ENCODE assay signal across 1 cellular context in the genomic region with DNA sequence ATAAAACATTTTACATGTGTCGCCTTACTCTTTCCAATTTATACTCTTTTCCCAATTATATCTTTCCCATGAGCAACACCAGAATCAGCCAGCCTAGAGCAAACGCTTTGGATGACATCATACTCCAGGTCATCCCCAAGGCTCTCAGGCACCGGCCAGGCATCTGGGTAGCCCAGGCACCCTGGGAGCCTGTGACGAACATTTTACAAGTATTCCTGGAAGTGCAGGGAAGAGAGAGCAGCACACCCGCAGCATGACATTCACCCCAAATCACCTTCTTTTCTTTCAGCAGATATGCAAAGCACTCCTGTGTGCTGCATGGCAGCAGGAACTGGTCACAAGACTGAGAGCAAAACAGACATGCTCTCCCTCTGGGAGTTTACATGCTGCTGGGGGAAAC.
TF ChIP-seq lines count a peak whose summit lies in the region.

No MANE protein-coding gene starts in this region.

TF ChIP-seq in SK-N-SH, 30 proteins besides CTCF, POLR2A, EP300 and RAD21:
- no peak for TF ChIP-seq SIN3A (IDR thresholded peaks at IDR 0.05; ENCODE audit: borderline replicate concordance, low read depth, low read length)
- TF ChIP-seq JUND (IDR thresholded peaks at IDR 0.05), result no peak
- no peak for TF ChIP-seq TCF12 (IDR thresholded peaks at IDR 0.05)
- TF ChIP-seq, protein P1, sequence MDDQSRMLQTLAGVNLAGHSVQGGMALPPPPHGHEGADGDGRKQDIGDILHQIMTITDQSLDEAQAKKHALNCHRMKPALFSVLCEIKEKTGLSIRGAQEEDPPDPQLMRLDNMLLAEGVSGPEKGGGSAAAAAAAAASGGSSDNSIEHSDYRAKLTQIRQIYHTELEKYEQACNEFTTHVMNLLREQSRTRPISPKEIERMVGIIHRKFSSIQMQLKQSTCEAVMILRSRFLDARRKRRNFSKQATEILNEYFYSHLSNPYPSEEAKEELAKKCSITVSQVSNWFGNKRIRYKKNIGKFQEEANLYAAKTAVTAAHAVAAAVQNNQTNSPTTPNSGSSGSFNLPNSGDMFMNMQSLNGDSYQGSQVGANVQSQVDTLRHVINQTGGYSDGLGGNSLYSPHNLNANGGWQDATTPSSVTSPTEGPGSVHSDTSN (IDR thresholded peaks at IDR 0.05), result no peak
- TF ChIP-seq NFIC (IDR thresholded peaks at IDR 0.05; ENCODE audit: borderline replicate concordance), result no peak
- no peak for TF ChIP-seq TAF1 (IDR thresholded peaks at IDR 0.05; ENCODE audit: borderline replicate concordance, low read depth, low read length)
- TF ChIP-seq RFX5 (IDR thresholded peaks at IDR 0.05; ENCODE audit: low read length), result no peak
